In the genomic region with DNA sequence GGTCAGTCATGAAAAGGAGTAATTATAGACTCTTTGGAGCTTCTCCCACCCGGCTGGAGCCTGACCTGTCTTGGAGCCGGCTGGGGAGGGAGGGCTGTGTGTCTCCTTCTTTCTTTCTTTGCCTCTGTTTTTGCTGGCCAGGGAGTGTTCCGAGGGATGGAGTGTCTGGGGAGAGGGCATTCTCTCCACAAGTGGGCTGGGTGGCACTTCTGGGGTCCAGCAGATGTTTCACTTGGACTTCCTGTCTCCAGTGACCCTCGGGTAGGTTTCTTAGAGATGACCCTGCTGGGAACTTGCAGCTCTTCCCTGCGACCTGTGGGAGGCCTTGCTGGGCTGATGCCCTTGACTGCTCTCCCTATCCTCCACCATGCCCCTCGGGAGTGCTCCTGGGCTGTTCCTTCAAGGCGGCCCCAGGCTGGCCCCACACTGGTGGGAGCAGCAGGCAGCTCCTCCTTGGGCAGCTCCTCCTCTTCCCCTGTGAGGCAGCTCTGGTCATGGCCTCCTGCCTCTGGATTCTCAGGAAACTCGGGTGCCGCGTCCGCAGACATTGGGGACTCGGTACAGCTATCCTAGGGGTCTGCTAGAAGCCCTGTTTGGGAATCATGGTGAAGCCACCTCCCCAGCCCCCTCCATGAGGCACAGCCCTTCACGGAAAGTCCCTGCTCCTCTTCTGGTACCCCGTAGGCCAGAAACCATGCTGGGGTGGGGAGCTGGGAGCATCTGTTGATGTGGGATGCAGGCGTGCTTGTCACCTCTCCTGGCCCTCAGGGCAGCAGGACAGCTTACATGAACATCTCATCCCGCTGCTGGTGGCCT, we compare ENCODE assay signal across 20 cellular contexts. TPM values are rescaled to one million over a fixed set of nuclear protein-coding genes. Genes with fewer than 3 reads are reported as not detected.
"Had no signal": no experiment of that assay in that cellular context is flagged by ENCODE, and none has a peak within 500 bp of the region (broad histone marks: within the 10 kb centered on the region; RNA-seq: fewer than 3 reads in every experiment).

No MANE protein-coding gene starts in this region.

- H3K4me3 Mint-ChIP-seq: brain; central memory CD8-positive, alpha-beta T cell had no signal

- DNase-seq: activated CD4-positive, alpha-beta T cell treated with anti-CD3 and anti-CD28 coated beads, Interleukin-2, amount 50 U/mL, for 4 hours; activated T-cell treated with anti-CD3 and anti-CD28 coated beads for 4 hours; erythroblast; foreskin melanocyte; glutamatergic neuron; hippocampal formation; islet precursor cell; left lung; mammary epithelial cell; ovary; stimulated activated CD8-positive, alpha-beta memory T cell treated with anti-CD3 and anti-CD28 coated beads, Interleukin-4, amount 100 ng/mL, for 48 hours; stimulated activated naive CD4-positive, alpha-beta T cell treated with Interleukin-2 at 50 U/mL for 16 hours had no signal

- H3K9me3 Mint-ChIP-seq: activated naive CD4-positive, alpha-beta T cell treated with anti-CD3 and anti-CD28 coated beads, Interleukin-2, amount 50 U/mL, for 72 hours; central memory CD8-positive, alpha-beta T cell had no signal

- H3K4me1 ChIP-seq: left lung, tibial nerve, vagina had no signal

- H3K9me3 ChIP-seq: left lung, ovary, vagina had no signal

- H3K27ac ChIP-seq: coronary artery, left lung, ovary, SK-N-MC, tibial nerve, vagina had no signal

- ATAC-seq: activated naive CD4-positive, alpha-beta T cell treated with anti-CD3 and anti-CD28 coated beads, Interleukin-2, amount 50 U/mL, for 72 hours; left lung had no signal

- H3K27me3 Mint-ChIP-seq: central memory CD8-positive, alpha-beta T cell had no signal

- H3K27me3 ChIP-seq: left lung, ovary, tibial nerve, vagina had no signal

- H3K4me3 ChIP-seq: coronary artery, left lung, ovary, SK-N-MC, tibial nerve, vagina had no signal

- H3K36me3 ChIP-seq: left lung, ovary, tibial nerve, vagina had no signal

RNA-seq across cellular contexts. Expression of gene APBA2, which starts 44.9 kb away (rescaled TPM):
- total RNA-seq: myocyte had no signal
